ENCODE assay signal across 14 cellular contexts in the genomic region with DNA sequence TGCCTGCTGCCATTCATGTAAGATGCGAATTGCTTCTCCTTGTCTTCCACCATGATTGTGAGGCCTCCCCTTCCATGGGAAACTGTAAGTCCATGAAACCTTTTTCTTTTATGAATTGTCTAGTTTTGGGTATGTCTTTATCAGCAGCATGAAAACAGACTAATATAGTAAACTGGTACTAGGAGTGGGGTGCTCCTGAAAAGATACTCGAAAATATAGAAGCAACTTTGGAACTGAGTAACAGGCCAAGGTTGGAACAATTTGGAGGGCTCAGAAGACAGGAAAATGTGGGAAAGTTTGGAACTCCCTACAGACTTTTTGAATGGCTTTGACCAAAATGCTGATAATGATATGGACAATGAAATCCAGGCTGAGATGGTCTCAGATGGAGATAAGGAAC. TPM values are rescaled to one million over a fixed set of nuclear protein-coding genes. Genes with fewer than 3 reads are reported as not detected.
"Had no signal": no experiment of that assay in that cellular context is flagged by ENCODE, and none has a peak within 500 bp of the region (broad histone marks: within the 10 kb centered on the region; RNA-seq: fewer than 3 reads in every experiment).

No MANE protein-coding gene starts in this region.

RNA-seq across cellular contexts. Expression of gene SPATA16, which starts 53.8 kb away (rescaled TPM):
- total RNA-seq: stomach, subcutaneous adipose tissue, suprapubic skin, temporal lobe, thoracic aorta, thyroid gland, tibial nerve, transverse colon, upper lobe of left lung, upper lobe of right lung, ureter, urinary bladder, uterus, vagina had no signal
- polyA plus RNA-seq: stomach, urinary bladder had no signal
